20 cellular contexts compared by ENCODE assay signal in the genomic region with DNA sequence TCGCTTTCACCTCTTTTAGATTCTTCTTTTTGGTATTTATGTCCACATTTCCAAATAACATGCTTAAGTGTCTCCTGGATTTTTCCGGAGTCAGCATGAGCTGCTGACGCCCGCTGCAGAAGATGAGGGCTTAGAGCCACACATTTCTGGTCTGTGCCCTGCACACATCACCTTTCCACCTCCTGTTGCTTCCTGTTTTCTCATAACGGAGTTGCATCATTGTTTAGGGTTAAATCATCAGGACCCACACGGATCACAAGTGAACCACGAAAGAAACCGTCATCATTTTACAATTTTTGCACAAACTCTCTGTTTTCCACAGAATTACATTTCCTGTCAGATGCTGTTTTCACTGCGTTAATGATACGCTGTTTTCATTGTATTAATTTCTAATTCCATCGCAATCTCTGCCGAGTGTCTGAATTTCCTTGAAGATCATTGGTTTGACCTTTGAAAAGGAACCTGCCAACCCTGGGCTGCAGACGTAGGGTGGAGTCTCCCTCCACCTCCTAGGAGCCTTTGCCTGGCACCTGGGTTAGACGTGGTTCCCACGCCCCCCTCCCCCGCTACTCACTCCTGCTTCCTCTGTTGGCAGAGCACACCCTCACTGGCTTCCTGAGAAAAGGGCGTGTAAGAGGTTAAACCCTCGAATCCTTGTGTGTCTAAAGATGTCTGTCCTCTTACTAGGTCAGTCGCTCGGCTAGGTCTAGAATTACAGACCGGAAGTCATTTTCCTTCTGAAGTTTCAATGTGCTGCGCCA.
DNase-seq lines count a peak whose midpoint lies in the region; ATAC-seq and TF ChIP-seq lines count a peak whose summit lies in the region.
"Had no signal": no experiment of that assay in that cellular context is flagged by ENCODE, and none has a peak within 500 bp of the region (broad histone marks: within the 10 kb centered on the region; RNA-seq: fewer than 3 reads in every experiment).

No MANE protein-coding gene starts in this region.

- ATAC-seq in natural killer cell treated with Interleukin-12 subunit alpha and Interleukin-12 subunit beta and Interleukin-15 and Interleukin-18, amount 100 ng/mL, for 72 hours: peak; percentile 61 to 64
- no peak for ATAC-seq in activated CD4-positive, CD25-positive, alpha-beta regulatory T cell treated with anti-CD3 and anti-CD28 coated beads, Interleukin-2, amount 50 U/mL, for 24 hours
- no peak for ATAC-seq in GM21515 (IDR thresholded peaks at IDR 0.05; ENCODE audit: unreplicated experiment)

- no peak overlapping the region for H3K4me3 Mint-ChIP-seq in T-helper 2 cell treated with Interferon-gamma antibody and Interleukin-4, amounts not matched to agents 5 μg/mL and 100 μg/mL, for 36 hours
- no peak overlapping the region for H3K4me3 Mint-ChIP-seq in activated naive CD8-positive, alpha-beta T cell treated with anti-CD3 and anti-CD28 coated beads for 36 hours
- peak overlapping the region; percentile 71 for H3K4me3 Mint-ChIP-seq in natural killer cell treated with Interleukin-12 subunit alpha and Interleukin-12 subunit beta and Interleukin-15 and Interleukin-18, amount 100 ng/mL, for 72 hours
- H3K4me3 Mint-ChIP-seq: memory B cell, nephron had no signal

- no peaks in the 10 kb centered on the region for H3K9me3 Mint-ChIP-seq in T-helper 2 cell treated with Interferon-gamma antibody and Interleukin-4, amounts not matched to agents 5 μg/mL and 100 μg/mL, for 36 hours
- no peaks in the 10 kb centered on the region for H3K9me3 Mint-ChIP-seq in activated naive CD8-positive, alpha-beta T cell treated with anti-CD3 and anti-CD28 coated beads for 36 hours
- no peaks in the 10 kb centered on the region for H3K9me3 Mint-ChIP-seq in natural killer cell treated with Interleukin-12 subunit alpha and Interleukin-12 subunit beta and Interleukin-15 and Interleukin-18, amount 100 ng/mL, for 72 hours
- H3K9me3 Mint-ChIP-seq: memory B cell had no signal

- H3K4me1 Mint-ChIP-seq in T-helper 2 cell treated with Interferon-gamma antibody and Interleukin-4, amounts not matched to agents 5 μg/mL and 100 μg/mL, for 36 hours (ENCODE audit: low read depth): peaks cover 25% of the 10 kb centered on the region
- H3K4me1 Mint-ChIP-seq in activated naive CD8-positive, alpha-beta T cell treated with anti-CD3 and anti-CD28 coated beads for 36 hours: peaks cover 8% of the 10 kb centered on the region
- peaks cover 59 to 62% of the 10 kb centered on the region in 2 donors for H3K4me1 Mint-ChIP-seq in natural killer cell treated with Interleukin-12 subunit alpha and Interleukin-12 subunit beta and Interleukin-15 and Interleukin-18, amount 100 ng/mL, for 72 hours (ENCODE audit: low read depth in 2 of 2)
- H3K4me1 Mint-ChIP-seq: nephron had no signal

- no peaks in the 10 kb centered on the region for H3K27me3 ChIP-seq in HL-60 (ENCODE audit: insufficient read depth, poor library complexity, severe bottlenecking)
- H3K27me3 ChIP-seq: adrenal gland, transverse colon had no signal

- H3K27ac ChIP-seq in HL-60 (replicated peaks): no peak overlapping the region
- H3K27ac ChIP-seq: adrenal gland, transverse colon had no signal

- TF ChIP-seq CTCF in HL-60 (IDR thresholded peaks at IDR 0.05; ENCODE audit: insufficient read depth, low read length): no peak

- H3K36me3 Mint-ChIP-seq in T-helper 2 cell treated with Interferon-gamma antibody and Interleukin-4, amounts not matched to agents 5 μg/mL and 100 μg/mL, for 36 hours (ENCODE audit: low read depth): peaks cover 86% of the 10 kb centered on the region
- peaks cover 47% of the 10 kb centered on the region for H3K36me3 Mint-ChIP-seq in activated naive CD8-positive, alpha-beta T cell treated with anti-CD3 and anti-CD28 coated beads for 36 hours
- peaks cover 75% of the 10 kb centered on the region for H3K36me3 Mint-ChIP-seq in natural killer cell treated with Interleukin-12 subunit alpha and Interleukin-12 subunit beta and Interleukin-15 and Interleukin-18, amount 100 ng/mL, for 72 hours

- H3K27me3 Mint-ChIP-seq in T-helper 2 cell treated with Interferon-gamma antibody and Interleukin-4, amounts not matched to agents 5 μg/mL and 100 μg/mL, for 36 hours (ENCODE audit: low read depth): no peaks in the 10 kb centered on the region
- no peaks in the 10 kb centered on the region for H3K27me3 Mint-ChIP-seq in activated naive CD8-positive, alpha-beta T cell treated with anti-CD3 and anti-CD28 coated beads for 36 hours
- H3K27me3 Mint-ChIP-seq in natural killer cell treated with Interleukin-12 subunit alpha and Interleukin-12 subunit beta and Interleukin-15 and Interleukin-18, amount 100 ng/mL, for 72 hours: no peaks in the 10 kb centered on the region
- H3K27me3 Mint-ChIP-seq: memory B cell had no signal

- no peak overlapping the region for H3K4me3 ChIP-seq in HL-60 (replicated peaks; ENCODE audit: insufficient read depth, low read length)
- H3K4me3 ChIP-seq: adrenal gland, transverse colon had no signal

- no peak for DNase-seq in T-helper 2 cell treated with Interferon-gamma antibody and Interleukin-4, amounts not matched to agents 5 μg/mL and 100 μg/mL, for 36 hours (ENCODE audit: low spot score)
- no peak for DNase-seq in T-helper 2 cell
- peak; percentile 20 to 27 for DNase-seq in HL-60 (ENCODE audit: low read depth in 1 of 2, low spot score in 1 of 2)
- DNase-seq in activated naive CD8-positive, alpha-beta T cell treated with anti-CD3 and anti-CD28 coated beads for 36 hours: no peak
- no peak for DNase-seq in natural killer cell treated with Interleukin-12 subunit alpha and Interleukin-12 subunit beta and Interleukin-15 and Interleukin-18, amount 100 ng/mL, for 72 hours (ENCODE audit: low spot score)
- DNase-seq in NCI-H524 (lab: John Stamatoyannopoulos, UW): no peak
- DNase-seq: adrenal gland; C1 segment of cervical spinal cord; effector memory CD4-positive, alpha-beta T cell; KBM-7; NCI-H1105; NCI-H2171; NCI-H82; SK-N-SH; stimulated activated CD4-positive, alpha-beta T cell treated with anti-CD3 and anti-CD28 coated beads, Interleukin-12 subunit alpha, Interleukin-12 subunit beta, amount 100 ng/mL, for 4 hours; transverse colon had no signal

- peak overlapping the region; percentile 8 for H3K27ac Mint-ChIP-seq in T-helper 2 cell treated with Interferon-gamma antibody and Interleukin-4, amounts not matched to agents 5 μg/mL and 100 μg/mL, for 36 hours
- H3K27ac Mint-ChIP-seq in activated naive CD8-positive, alpha-beta T cell treated with anti-CD3 and anti-CD28 coated beads for 36 hours: peak overlapping the region; percentile 40
- H3K27ac Mint-ChIP-seq in natural killer cell treated with Interleukin-12 subunit alpha and Interleukin-12 subunit beta and Interleukin-15 and Interleukin-18, amount 100 ng/mL, for 72 hours: peak overlapping the region; percentile 76 to 81
- H3K27ac Mint-ChIP-seq: memory B cell, nephron had no signal

Comparison
In these comparisons a context has a peak if more than half of its experiments do, and no peak if none do; other contexts are left out.
1. DNase-seq: peak in HL-60 (2 of 2); none in T-helper 2 cell treated with Interferon-gamma antibody and Interleukin-4, amounts not matched to agents 5 μg/mL and 100 μg/mL, for 36 hours (single experiment), T-helper 2 cell (0 of 5), activated naive CD8-positive, alpha-beta T cell treated with anti-CD3 and anti-CD28 coated beads for 36 hours (single experiment), natural killer cell treated with Interleukin-12 subunit alpha and Interleukin-12 subunit beta and Interleukin-15 and Interleukin-18, amount 100 ng/mL, for 72 hours (single experiment) and NCI-H524 (0 of 2).
2. H3K27ac Mint-ChIP-seq: peak in every context shown above with its lines; median percentile 78 in natural killer cell treated with Interleukin-12 subunit alpha and Interleukin-12 subunit beta and Interleukin-15 and Interleukin-18, amount 100 ng/mL, for 72 hours; 40 in activated naive CD8-positive, alpha-beta T cell treated with anti-CD3 and anti-CD28 coated beads for 36 hours; 8 in T-helper 2 cell treated with Interferon-gamma antibody and Interleukin-4, amounts not matched to agents 5 μg/mL and 100 μg/mL, for 36 hours.
3. ATAC-seq: peak in natural killer cell treated with Interleukin-12 subunit alpha and Interleukin-12 subunit beta and Interleukin-15 and Interleukin-18, amount 100 ng/mL, for 72 hours (2 of 2); none in activated CD4-positive, CD25-positive, alpha-beta regulatory T cell treated with anti-CD3 and anti-CD28 coated beads, Interleukin-2, amount 50 U/mL, for 24 hours (0 of 2) and GM21515 (single experiment).